Comparison of ENCODE assay signal across 1 cellular context in genomic region chr10:122310311-122311050, GRCh38.
TF ChIP-seq lines count a peak whose summit lies in the region.

No MANE protein-coding gene starts in this region.

TF ChIP-seq in HepG2, 621 proteins besides CTCF, POLR2A, EP300 and RAD21 (continued from another document and continues in another):
- TF ChIP-seq ZBTB4 (CRISPR knock-in tag; IDR thresholded peaks at IDR 0.05; ENCODE audit: borderline replicate concordance) (peak; percentile 82; the same call in 1 of the 2 replicates), ZBTB3 (CRISPR knock-in tag; IDR thresholded peaks at IDR 0.05; ENCODE audit: borderline replicate concordance, low read depth) (peak; percentile 42; the same call in 1 of the 2 replicates), GABPA (IDR thresholded peaks at IDR 0.05; ENCODE audit: low read depth, low read length) (no peak), GABPA (CRISPR knock-in tag; IDR thresholded peaks at IDR 0.05; ENCODE audit: low read depth) (peak; percentile 22; the same call in 1 of the 2 replicates), TRAFD1 (CRISPR knock-in tag; IDR thresholded peaks at IDR 0.05; ENCODE audit: borderline replicate concordance) (no peak), TMF1 (CRISPR knock-in tag; IDR thresholded peaks at IDR 0.05; ENCODE audit: low read depth) (peak; percentile 78; the same call in 1 of the 2 replicates), ZNF121 (CRISPR knock-in tag; IDR thresholded peaks at IDR 0.05) (0 out of 2 replicates have a peak, but pooled peaks have one; percentile 55), FOXC1 (CRISPR knock-in tag; IDR thresholded peaks at IDR 0.05; ENCODE audit: borderline replicate concordance) (peak; percentile 93), CCDC6 (CRISPR knock-in tag; IDR thresholded peaks at IDR 0.05) (peak; percentile 67; the same call in 1 of the 2 replicates), SPEN (CRISPR knock-in tag; IDR thresholded peaks at IDR 0.05; ENCODE audit: low read depth) (peak; percentile 81; the same call in 1 of the 2 replicates), ZNF709 (CRISPR knock-in tag; IDR thresholded peaks at IDR 0.05) (peak; percentile 80; the same call in 1 of the 2 replicates), PHF20 (CRISPR knock-in tag; IDR thresholded peaks at IDR 0.05) (peak; percentile 46; the same call in 1 of the 2 replicates), ZNF329 (CRISPR knock-in tag; IDR thresholded peaks at IDR 0.05; ENCODE audit: low read depth) (peak; percentile 79), NRL (CRISPR knock-in tag; IDR thresholded peaks at IDR 0.05; ENCODE audit: borderline replicate concordance) (peak; percentile 87), ZNF224 (CRISPR knock-in tag; IDR thresholded peaks at IDR 0.05) (peak; percentile 68; the same call in 1 of the 2 replicates), RBAK (CRISPR knock-in tag; IDR thresholded peaks at IDR 0.05) (no peak), IRF9 (CRISPR knock-in tag; IDR thresholded peaks at IDR 0.05; ENCODE audit: borderline replicate concordance) (peak; percentile 72; the same call in 1 of the 2 replicates), HOMEZ (CRISPR knock-in tag; IDR thresholded peaks at IDR 0.05; ENCODE audit: low read depth) (peak; percentile 73; the same call in 1 of the 2 replicates), CREM (IDR thresholded peaks at IDR 0.05) (peak; percentile 88), CREM (CRISPR knock-in tag; IDR thresholded peaks at IDR 0.05) (no peak), ZNF574 (CRISPR knock-in tag; IDR thresholded peaks at IDR 0.05) (peak; percentile 86), ZBTB25 (CRISPR knock-in tag; IDR thresholded peaks at IDR 0.05) (no peak; the same call in 1 of the 2 replicates), FLYWCH1 (CRISPR knock-in tag; IDR thresholded peaks at IDR 0.05) (no peak), THYN1 (CRISPR knock-in tag; IDR thresholded peaks at IDR 0.05; ENCODE audit: borderline replicate concordance, low read depth) (peak; percentile 30; the same call in 1 of the 2 replicates), HOXA3 (CRISPR knock-in tag; IDR thresholded peaks at IDR 0.05) (peak; percentile 72), POLR2AphosphoS5 (IDR thresholded peaks at IDR 0.05; ENCODE audit: low read depth, low read length) (peak; percentile 89), ATF4 (CRISPR knock-in tag; IDR thresholded peaks at IDR 0.05) (peak in 1 of 2 experiments; percentile 96; a peak in 2 of 4 replicates), ZNF431 (CRISPR knock-in tag; IDR thresholded peaks at IDR 0.05; ENCODE audit: borderline replicate concordance, low read depth) (peak; percentile 80; the same call in 1 of the 2 replicates), KAT7 (CRISPR knock-in tag; IDR thresholded peaks at IDR 0.05; ENCODE audit: borderline replicate concordance) (peak; percentile 75), AFF4 (CRISPR knock-in tag; IDR thresholded peaks at IDR 0.05) (peak; percentile 77), TBX2 (CRISPR knock-in tag; IDR thresholded peaks at IDR 0.05; ENCODE audit: borderline replicate concordance) (peak; percentile 70), TFDP2 (CRISPR knock-in tag; IDR thresholded peaks at IDR 0.05) (peak; percentile 37), ZNF282 (IDR thresholded peaks at IDR 0.05; ENCODE audit: partially characterized antibody) (no peak), IKZF5 (CRISPR knock-in tag; IDR thresholded peaks at IDR 0.05) (peak; percentile 93), ZNF629 (CRISPR knock-in tag; conservative IDR thresholded peaks at IDR 0.05) (0 out of 2 replicates have a peak, but pooled peaks have one; percentile 42), MIXL1 (CRISPR knock-in tag; IDR thresholded peaks at IDR 0.05) (peak; percentile 8; the same call in 1 of the 2 replicates)
